In the genomic region with DNA sequence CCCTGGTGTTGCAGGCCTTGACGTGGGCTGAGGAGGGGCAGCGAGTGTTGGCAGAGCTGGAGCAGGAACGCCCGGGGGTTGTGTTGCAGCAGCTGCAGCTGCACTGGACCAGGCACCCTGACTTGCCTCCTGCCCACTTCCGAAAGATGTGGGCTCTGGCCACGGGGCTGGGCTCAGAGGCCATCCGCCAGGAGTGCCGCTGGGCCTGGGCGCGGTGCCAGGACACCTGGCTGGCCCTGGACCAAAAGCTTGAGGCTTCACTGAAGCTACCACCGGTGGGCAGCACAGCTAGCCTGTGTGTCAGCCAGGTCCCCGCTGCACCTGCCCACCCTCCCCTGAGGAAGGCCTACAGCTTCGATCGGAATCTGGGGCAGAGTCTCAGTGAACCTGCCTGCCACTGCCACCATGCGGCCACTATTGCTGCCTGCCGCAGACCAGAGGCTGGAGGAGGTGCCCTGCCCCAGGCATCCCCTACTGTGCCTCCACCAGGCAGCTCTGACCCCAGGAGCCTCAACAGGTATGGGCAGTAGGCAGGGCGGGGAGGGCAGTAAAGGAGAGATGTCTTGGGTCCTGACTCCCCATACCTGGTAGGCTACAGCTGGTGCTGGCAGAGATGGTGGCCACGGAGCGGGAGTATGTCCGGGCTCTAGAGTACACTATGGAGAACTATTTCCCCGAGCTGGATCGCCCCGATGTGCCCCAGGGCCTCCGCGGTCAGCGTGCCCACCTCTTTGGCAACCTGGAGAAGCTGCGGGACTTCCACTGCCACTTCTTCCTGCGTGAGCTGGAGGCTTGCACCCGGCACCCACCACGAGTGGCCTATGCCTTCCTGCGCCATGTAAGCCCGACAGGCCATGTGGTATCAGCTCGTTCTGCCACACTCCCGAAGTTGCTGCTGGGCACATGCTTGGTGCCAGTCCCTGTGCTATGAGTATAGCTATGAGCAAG, we compare ENCODE assay signal across 9 cellular contexts. TPM values are rescaled to one million over a fixed set of nuclear protein-coding genes. Genes with fewer than 3 reads are reported as not detected.
DNase-seq lines count a peak whose midpoint lies in the region; ATAC-seq and TF ChIP-seq lines count a peak whose summit lies in the region.
"Had no signal": no experiment of that assay in that cellular context is flagged by ENCODE, and none has a peak within 500 bp of the region (broad histone marks: within the 10 kb centered on the region; RNA-seq: fewer than 3 reads in every experiment).

No MANE protein-coding gene starts in this region.

- CTCF ChIA-PET in activated CD4-positive, alpha-beta T cell treated with anti-CD3 and anti-CD28 coated beads, Interleukin-2, amount 10 ng/mL, durations not matched to agents 7 days and 5 days (lab: Charles Lee) = interaction anchor here (0.6 to 2.1 kb wide), 6 partner anchors 11 to 144 kb away, joined by 3 to 7 read pairs (median 4); no protein-coding TSS in a partner anchor

- peak; percentile 10 for DNase-seq in DMS114 treated with DMSO at 0.1 percent for 48 hours (lab: John Stamatoyannopoulos, UW; ENCODE audit: unreplicated experiment)
- DNase-seq in NCI-H2081 treated with DMSO at 0.1 percent for 48 hours (lab: John Stamatoyannopoulos, UW) = peak; percentile 14
- peak; percentile 42 to 50 for DNase-seq in cardiac fibroblast (ENCODE audit: low read depth in 2 of 2)
- DNase-seq in lung microvascular endothelial cell (ENCODE audit: low read depth in 2 of 2) = peak; percentile 45 to 67
- no peak for DNase-seq in activated CD4-positive, alpha-beta T cell treated with anti-CD3 and anti-CD28 coated beads, Interleukin-2, amount 10 ng/mL, durations not matched to agents 7 days and 5 days
- no peak for DNase-seq in activated naive CD4-positive, alpha-beta T cell treated with anti-CD3 and anti-CD28 coated beads, Interleukin-2, amount 50 U/mL, for 16 hours

- POLR2A ChIA-PET in activated CD4-positive, alpha-beta T cell treated with anti-CD3 and anti-CD28 coated beads, Interleukin-2, amount 10 ng/mL, durations not matched to agents 7 days and 5 days (lab: Charles Lee) = no interaction called here

- ATAC-seq in HG02852 (IDR thresholded peaks at IDR 0.05; ENCODE audit: unreplicated experiment) (no peak), GM19397 (IDR thresholded peaks at IDR 0.05; ENCODE audit: unreplicated experiment) (no peak)

- H3K4me3 Mint-ChIP-seq in activated CD4-positive, alpha-beta T cell treated with anti-CD3 and anti-CD28 coated beads, Interleukin-2, amount 10 ng/mL, durations not matched to agents 7 days and 5 days = no peak overlapping the region
- H3K4me3 Mint-ChIP-seq: central memory CD8-positive, alpha-beta T cell had no signal

- H3K36me3 Mint-ChIP-seq in activated CD4-positive, alpha-beta T cell treated with anti-CD3 and anti-CD28 coated beads, Interleukin-2, amount 10 ng/mL, durations not matched to agents 7 days and 5 days (ENCODE audit: low read depth) = no peaks in the 10 kb centered on the region

- TF ChIP-seq CTCF in cardiac fibroblast (IDR thresholded peaks at IDR 0.05; ENCODE audit: low read depth, low read length) = peak; percentile 73

- H3K4me1 Mint-ChIP-seq in activated CD4-positive, alpha-beta T cell treated with anti-CD3 and anti-CD28 coated beads, Interleukin-2, amount 10 ng/mL, durations not matched to agents 7 days and 5 days = peaks cover 8% of the 10 kb centered on the region

- no peak overlapping the region for H3K27ac Mint-ChIP-seq in activated CD4-positive, alpha-beta T cell treated with anti-CD3 and anti-CD28 coated beads, Interleukin-2, amount 10 ng/mL, durations not matched to agents 7 days and 5 days

- H3K4me3 ChIP-seq in cardiac fibroblast (replicated peaks in 1 of 2; ENCODE audit: low read depth in 2 of 2, low read length in 2 of 2) = no peak overlapping the region

- H3K9me3 Mint-ChIP-seq in activated CD4-positive, alpha-beta T cell treated with anti-CD3 and anti-CD28 coated beads, Interleukin-2, amount 10 ng/mL, durations not matched to agents 7 days and 5 days = no peaks in the 10 kb centered on the region
- H3K9me3 Mint-ChIP-seq: central memory CD8-positive, alpha-beta T cell had no signal

- H3K27me3 Mint-ChIP-seq in activated CD4-positive, alpha-beta T cell treated with anti-CD3 and anti-CD28 coated beads, Interleukin-2, amount 10 ng/mL, durations not matched to agents 7 days and 5 days = no peaks in the 10 kb centered on the region
- H3K27me3 Mint-ChIP-seq: central memory CD8-positive, alpha-beta T cell had no signal

RNA-seq across cellular contexts. Expression of a gene that starts 5.6 kb away (rescaled TPM):
- 5.8 and 10.2 TPM in 2 replicates for total RNA-seq in lung microvascular endothelial cell
- total RNA-seq in activated CD4-positive, alpha-beta T cell treated with anti-CD3 and anti-CD28 coated beads, Interleukin-2, amount 10 ng/mL, durations not matched to agents 7 days and 5 days = 10 to 100 TPM; 15.7 TPM

RNA-seq across cellular contexts. Expression of a gene that starts 36.2 kb away (rescaled TPM):
- 0.22 and 0.60 TPM in 2 replicates for total RNA-seq in lung microvascular endothelial cell
- 1 to 10 TPM; 1.5 to 2.0 TPM for total RNA-seq in activated CD4-positive, alpha-beta T cell treated with anti-CD3 and anti-CD28 coated beads, Interleukin-2, amount 10 ng/mL, durations not matched to agents 7 days and 5 days

RNA-seq across cellular contexts. Expression of a gene that starts 37.7 kb away (rescaled TPM):
- total RNA-seq in lung microvascular endothelial cell = 12.0 and 23.4 TPM in 2 replicates
- 10 to 100 TPM; 59.2 to 62.0 TPM for total RNA-seq in activated CD4-positive, alpha-beta T cell treated with anti-CD3 and anti-CD28 coated beads, Interleukin-2, amount 10 ng/mL, durations not matched to agents 7 days and 5 days

RNA-seq across cellular contexts. Expression of a gene that starts 41.6 kb away (rescaled TPM):
- total RNA-seq in lung microvascular endothelial cell = not detected in 2 replicates
- total RNA-seq in activated CD4-positive, alpha-beta T cell treated with anti-CD3 and anti-CD28 coated beads, Interleukin-2, amount 10 ng/mL, durations not matched to agents 7 days and 5 days = not detected

RNA-seq across cellular contexts. Expression of a gene that starts 41.6 kb away (rescaled TPM):
- not detected in 2 replicates for total RNA-seq in lung microvascular endothelial cell
- not detected for total RNA-seq in activated CD4-positive, alpha-beta T cell treated with anti-CD3 and anti-CD28 coated beads, Interleukin-2, amount 10 ng/mL, durations not matched to agents 7 days and 5 days

Comparison
In these comparisons a context has a peak if more than half of its experiments do, and no peak if none do; other contexts are left out.
1. DNase-seq: peak in DMS114 treated with DMSO at 0.1 percent for 48 hours (single experiment), NCI-H2081 treated with DMSO at 0.1 percent for 48 hours (single experiment), cardiac fibroblast (2 of 2) and lung microvascular endothelial cell (2 of 2); none in activated CD4-positive, alpha-beta T cell treated with anti-CD3 and anti-CD28 coated beads, Interleukin-2, amount 10 ng/mL, durations not matched to agents 7 days and 5 days (single experiment) and activated naive CD4-positive, alpha-beta T cell treated with anti-CD3 and anti-CD28 coated beads, Interleukin-2, amount 50 U/mL, for 16 hours (single experiment).